In the genomic region with DNA sequence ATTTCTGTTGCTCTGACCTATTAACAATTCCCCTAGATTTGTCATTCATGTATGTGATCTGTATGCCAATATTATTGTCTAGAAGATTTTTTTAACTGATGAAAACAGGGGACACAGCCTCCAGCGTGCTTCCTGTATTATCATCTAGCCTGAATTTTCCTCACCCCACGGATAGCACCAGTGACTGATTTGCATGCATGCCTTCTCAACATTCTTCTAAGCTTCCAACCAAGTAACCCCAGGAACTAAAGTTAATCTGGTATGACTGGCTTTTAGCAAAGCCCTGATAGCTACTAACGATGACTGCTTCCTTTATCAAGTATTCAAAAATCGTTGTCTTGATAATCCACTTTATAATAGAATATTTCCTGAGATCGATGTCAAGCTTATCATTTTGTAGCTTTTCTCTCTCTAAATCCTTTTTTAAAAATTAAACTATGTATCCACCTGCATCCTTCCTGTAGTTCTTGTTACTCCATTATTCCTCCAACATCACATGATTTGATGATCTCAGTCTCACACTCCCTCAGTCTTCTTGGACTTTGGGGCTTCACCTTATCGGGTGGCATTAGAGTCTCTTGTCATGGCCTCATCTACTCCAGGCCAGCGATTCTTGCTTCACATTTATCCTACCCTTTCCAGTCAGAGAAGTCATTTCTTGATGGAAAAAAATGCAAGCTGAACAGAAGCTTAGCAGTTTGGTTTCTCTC, we compare ENCODE assay signal across 11 cellular contexts. TPM values are rescaled to one million over a fixed set of nuclear protein-coding genes. Genes with fewer than 3 reads are reported as not detected.
DNase-seq lines count a peak whose midpoint lies in the region; ATAC-seq and TF ChIP-seq lines count a peak whose summit lies in the region.
"Had no signal": no experiment of that assay in that cellular context is flagged by ENCODE, and none has a peak within 500 bp of the region (broad histone marks: within the 10 kb centered on the region; RNA-seq: fewer than 3 reads in every experiment).

No MANE protein-coding gene starts in this region.

- no TSS peak for BruUV-seq in HCT116 (replicated peaks; lab: Mats Ljungman, UMichigan)

- H3K27me3 Mint-ChIP-seq in stimulated activated naive B cell treated with anti-CD40 and anti-IgM and Interleukin-4, amounts not matched to agents 10 μg/mL and 1 μg/mL and 100 μg/mL, for 72 hours, result no peaks in the 10 kb centered on the region
- peaks cover 2% of the 10 kb centered on the region for H3K27me3 Mint-ChIP-seq in endothelial cell (ENCODE audit: unreplicated experiment)

- H3K27ac Mint-ChIP-seq in stimulated activated naive B cell treated with anti-CD40 and anti-IgM and Interleukin-4, amounts not matched to agents 10 μg/mL and 1 μg/mL and 100 μg/mL, for 72 hours, result peak overlapping the region; percentile 59
- H3K27ac Mint-ChIP-seq in endothelial cell (ENCODE audit: unreplicated experiment), result no peak overlapping the region

- TF ChIP-seq RAD21 in HCT116 (IDR thresholded peaks at IDR 0.05; ENCODE audit: low read depth), result no peak

- WGBS in adrenal gland, 4 donors, result 70 to 76% (median 73%) methylated on average over 7 of the region's 7 CpGs

- H3K9me3 Mint-ChIP-seq in stimulated activated naive B cell treated with anti-CD40 and anti-IgM and Interleukin-4, amounts not matched to agents 10 μg/mL and 1 μg/mL and 100 μg/mL, for 72 hours, result peaks cover 0 to 7% of the 10 kb centered on the region in 2 donors
- no peaks in the 10 kb centered on the region for H3K9me3 Mint-ChIP-seq in endothelial cell (ENCODE audit: unreplicated experiment)

- no peak overlapping the region for H2AFZ ChIP-seq in HCT116 (ENCODE audit: low read depth, low read length, poor library complexity, severe bottlenecking)

- intact Hi-C loops in HCT116 (cut with micrococcal nuclease) (no loop called here), adrenal gland (cut with DNase I) (no loop called here)

- RAD21 ChIA-PET in HCT116 (lab: Charles Lee; ENCODE audit: low non-redundant PET in 1 of 2, low total read pairs in 2 of 2, uncharacterized antibody in 2 of 2, unreplicated experiment in 2 of 2), result no interaction called here

- peaks cover 70 to 77% of the 10 kb centered on the region in 2 donors for H3K36me3 Mint-ChIP-seq in stimulated activated naive B cell treated with anti-CD40 and anti-IgM and Interleukin-4, amounts not matched to agents 10 μg/mL and 1 μg/mL and 100 μg/mL, for 72 hours
- peaks cover 32% of the 10 kb centered on the region for H3K36me3 Mint-ChIP-seq in endothelial cell (ENCODE audit: low read depth, unreplicated experiment)

- peak overlapping the region in 1 of 2 donors; percentile 28 for H3K4me3 Mint-ChIP-seq in stimulated activated naive B cell treated with anti-CD40 and anti-IgM and Interleukin-4, amounts not matched to agents 10 μg/mL and 1 μg/mL and 100 μg/mL, for 72 hours
- no peak overlapping the region for H3K4me3 Mint-ChIP-seq in endothelial cell (ENCODE audit: unreplicated experiment)

- no peak for ATAC-seq in HCT116
- no peak for ATAC-seq in stimulated activated naive B cell treated with anti-CD40 and anti-IgM and Interleukin-4, amounts not matched to agents 10 μg/mL and 1 μg/mL and 100 μg/mL, for 72 hours (replicated peaks)
- no peak for ATAC-seq in HG02885 (IDR thresholded peaks at IDR 0.05; ENCODE audit: poor library complexity, unreplicated experiment)

- H3K4me1 Mint-ChIP-seq in stimulated activated naive B cell treated with anti-CD40 and anti-IgM and Interleukin-4, amounts not matched to agents 10 μg/mL and 1 μg/mL and 100 μg/mL, for 72 hours, result peaks cover 29 to 55% of the 10 kb centered on the region in 2 donors
- H3K4me1 Mint-ChIP-seq in endothelial cell (ENCODE audit: unreplicated experiment), result peaks cover 37% of the 10 kb centered on the region

- peaks cover 96% of the 10 kb centered on the region for H3K79me2 ChIP-seq in HCT116 (ENCODE audit: insufficient read depth, low read length)

- H4K20me1 ChIP-seq in HCT116 (ENCODE audit: insufficient read depth), result peaks cover 2% of the 10 kb centered on the region; the same call in 1 of the 2 replicates

- CTCF ChIA-PET in HCT116 (lab: Charles Lee), result interaction anchor here (2.1 kb wide), 2 partner anchors 33 to 151 kb away, joined by 6 to 7 read pairs; no protein-coding TSS in a partner anchor

- no peak for DNase-seq in HCT116 (ENCODE audit: low read depth, low spot score)
- no peak for DNase-seq in adrenal gland
- no peak for DNase-seq in stimulated activated naive B cell treated with anti-CD40 and anti-IgM and Interleukin-4, amounts not matched to agents 10 μg/mL and 1 μg/mL and 100 μg/mL, for 72 hours
- no peak for DNase-seq in stimulated activated CD4-positive, alpha-beta T cell treated with anti-CD3 and anti-CD28 coated beads, Interleukin-12 subunit alpha, Interleukin-12 subunit beta, amount 100 ng/mL, for 4 hours
- DNase-seq in endothelial cell (ENCODE audit: low spot score), result no peak
- no peak for DNase-seq in NOMO-1 treated with DMSO at 0.1 percent for 48 hours (lab: John Stamatoyannopoulos, UW; ENCODE audit: unreplicated experiment)
- DNase-seq: DMS79 treated with DMSO at 0.1 percent for 48 hours; NCI-H2029 treated with DMSO at 0.1 percent for 48 hours; stimulated activated naive CD4-positive, alpha-beta T cell had no signal

- POLR2A ChIA-PET in HCT116 (lab: Charles Lee), result no interaction called here

- H3K27ac ChIP-seq in HCT116 (ENCODE audit: low read depth, low read length) (peak overlapping the region; percentile 58; the same call in 1 of the 2 replicates), adrenal gland (peak overlapping the region in 4 of 5 donors; percentile 0 to 88 (median 86)), iPS-20b (ENCODE audit: low read length) (peak overlapping the region; percentile 48)

- peak overlapping the region; percentile 67 for H3K4me2 ChIP-seq in HCT116 (ENCODE audit: low read length)

- TF ChIP-seq POLR2A in HCT116 (IDR thresholded peaks at IDR 0.05; ENCODE audit: borderline replicate concordance, extremely low read depth, insufficient read depth, insufficient read length) (no peak), adrenal gland (IDR thresholded peaks at IDR 0.05) (no peak)

- no peaks in the 10 kb centered on the region for H3K9me3 ChIP-seq in HCT116 (ENCODE audit: control insufficient read depth in 1 of 2, insufficient read depth in 1 of 2, low read depth in 1 of 2, low read length in 2 of 2)
- no peaks in the 10 kb centered on the region for H3K9me3 ChIP-seq in adrenal gland (replicated peaks in 1 of 3)
- H3K9me3 ChIP-seq in iPS-20b (ENCODE audit: insufficient read depth, low read depth, low read length), result no peaks in the 10 kb centered on the region; the same call in 1 of the 2 replicates

- no peaks in the 10 kb centered on the region for H3K9me2 ChIP-seq in HCT116 (ENCODE audit: insufficient read depth)

- H3K4me3 ChIP-seq in HCT116 (replicated peaks in 1 of 2; ENCODE audit: low read depth in 1 of 2, low read length in 2 of 2), result peak overlapping the region in 1 of 2 experiments; percentile 14; a peak in 1 of 4 replicates
- H3K4me3 ChIP-seq in adrenal gland, result peak overlapping the region in 1 of 4 donors; percentile 22
- 0 out of 2 replicates have a peak overlapping the region, but pooled peaks have one; percentile 14 for H3K4me3 ChIP-seq in iPS-20b (ENCODE audit: low read length)

- H3K36me3 ChIP-seq in HCT116 (ENCODE audit: control insufficient read depth in 1 of 2, insufficient read depth in 2 of 2, low read length in 2 of 2), result peaks cover 0 to 41% of the 10 kb centered on the region in 2 experiments; a peak in 1 of 4 replicates
- H3K36me3 ChIP-seq in adrenal gland (replicated peaks in 1 of 2), result no peaks in the 10 kb centered on the region
- H3K36me3 ChIP-seq in iPS-20b (ENCODE audit: insufficient read depth, low read depth, low read length), result peaks cover 9% of the 10 kb centered on the region

- TF ChIP-seq CTCF in HCT116 (IDR thresholded peaks at IDR 0.05 in 2 of 3, conservative IDR thresholded peaks at IDR 0.05 in 1 of 3; ENCODE audit: borderline replicate concordance in 1 of 3, insufficient read depth in 1 of 3, low read depth in 2 of 3, low read length in 2 of 3), result no peak
- no peak for TF ChIP-seq CTCF in adrenal gland (IDR thresholded peaks at IDR 0.05)
- TF ChIP-seq CTCF in endothelial cell (IDR thresholded peaks at IDR 0.05; ENCODE audit: unreplicated experiment), result no peak

- H3K27me3 ChIP-seq in HCT116 (ENCODE audit: insufficient read depth, low read length) (no peaks in the 10 kb centered on the region), adrenal gland (no peaks in the 10 kb centered on the region), iPS-20b (ENCODE audit: insufficient read depth, low read length) (no peaks in the 10 kb centered on the region)

- H3K4me1 ChIP-seq in HCT116 (ENCODE audit: control insufficient read depth in 1 of 2, insufficient read depth in 2 of 2, low read length in 2 of 2) (peaks cover 53 to 66% of the 10 kb centered on the region in 2 experiments), adrenal gland (replicated peaks in 1 of 2) (peaks cover 52 to 67% of the 10 kb centered on the region in 2 donors), iPS-20b (ENCODE audit: insufficient read depth, low read length) (peaks cover 36% of the 10 kb centered on the region)

- H3K9ac ChIP-seq in HCT116 (ENCODE audit: low read length) (peak overlapping the region; percentile 39), iPS-20b (ENCODE audit: low read depth, low read length) (no peak overlapping the region; the same call in 1 of the 2 replicates)

TF ChIP-seq in HCT116, 20 proteins besides CTCF, POLR2A, EP300 and RAD21 (continues in another document):
- TF ChIP-seq JUND (IDR thresholded peaks at IDR 0.05) (no peak), FOSL1 (IDR thresholded peaks at IDR 0.05; ENCODE audit: low read depth) (no peak), ELF1 (IDR thresholded peaks at IDR 0.05; ENCODE audit: borderline replicate concordance, low read depth) (no peak), ZFX (IDR thresholded peaks at IDR 0.05) (no peak)
- TF ChIP-seq, protein P1, sequence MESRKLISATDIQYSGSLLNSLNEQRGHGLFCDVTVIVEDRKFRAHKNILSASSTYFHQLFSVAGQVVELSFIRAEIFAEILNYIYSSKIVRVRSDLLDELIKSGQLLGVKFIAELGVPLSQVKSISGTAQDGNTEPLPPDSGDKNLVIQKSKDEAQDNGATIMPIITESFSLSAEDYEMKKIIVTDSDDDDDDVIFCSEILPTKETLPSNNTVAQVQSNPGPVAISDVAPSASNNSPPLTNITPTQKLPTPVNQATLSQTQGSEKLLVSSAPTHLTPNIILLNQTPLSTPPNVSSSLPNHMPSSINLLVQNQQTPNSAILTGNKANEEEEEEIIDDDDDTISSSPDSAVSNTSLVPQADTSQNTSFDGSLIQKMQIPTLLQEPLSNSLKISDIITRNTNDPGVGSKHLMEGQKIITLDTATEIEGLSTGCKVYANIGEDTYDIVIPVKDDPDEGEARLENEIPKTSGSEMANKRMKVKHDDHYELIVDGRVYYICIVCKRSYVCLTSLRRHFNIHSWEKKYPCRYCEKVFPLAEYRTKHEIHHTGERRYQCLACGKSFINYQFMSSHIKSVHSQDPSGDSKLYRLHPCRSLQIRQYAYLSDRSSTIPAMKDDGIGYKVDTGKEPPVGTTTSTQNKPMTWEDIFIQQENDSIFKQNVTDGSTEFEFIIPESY (IDR thresholded peaks at IDR 0.05; ENCODE audit: extremely low read depth, insufficient replicate concordance, low read length), result no peak

RNA-seq across cellular contexts. Expression of a gene that starts 19.0 kb away (rescaled TPM):
- total RNA-seq in HCT116 (2021; ENCODE audit: unreplicated experiment) (24.5 TPM), adrenal gland (10 to 100 TPM; 12.7 to 31.6 (median 23.9) TPM), endothelial cell (ENCODE audit: unreplicated experiment) (19.9 TPM)
- 43.6 and 47.9 TPM in 2 replicates for polyA plus RNA-seq in HCT116 (2012)
- 10 to 100 TPM in 2 of 3 donors, 1 to 10 TPM in 1; 6.5 to 30.6 (median 15.0) TPM for polyA plus RNA-seq in adrenal gland
